1 cellular context compared by ENCODE assay signal in genomic region chr3:171810278-171811058, GRCh38.
A peak's percentile ranks its signal among the peaks of the same experiment; 100 is the strongest.
TF ChIP-seq lines count a peak whose summit lies in the region.

Gene PLD1, minus strand, starts transcription at chr3:171810483. Its CDS starts 72,432 bp downstream, at chr3:171738051.

TF ChIP-seq in HepG2, 621 proteins besides CTCF, POLR2A, EP300 and RAD21 (continued from another document and continues in another):
- TF ChIP-seq THAP8 (CRISPR knock-in tag; IDR thresholded peaks at IDR 0.05; ENCODE audit: borderline replicate concordance) = no peak; the same call in 1 of the 2 replicates
- 0 out of 2 replicates have a peak, but pooled peaks have one; percentile 54 for TF ChIP-seq NKX3-1 (CRISPR knock-in tag; IDR thresholded peaks at IDR 0.05)
- peak; percentile 97 for TF ChIP-seq ZNF687 (CRISPR knock-in tag; IDR thresholded peaks at IDR 0.05)
- no peak for TF ChIP-seq KIAA2018 (CRISPR knock-in tag; IDR thresholded peaks at IDR 0.05; ENCODE audit: borderline replicate concordance)
- TF ChIP-seq ONECUT2 (CRISPR knock-in tag; IDR thresholded peaks at IDR 0.05) = peak; percentile 0; the same call in 1 of the 2 replicates
- no peak for TF ChIP-seq ZNF180 (CRISPR knock-in tag; IDR thresholded peaks at IDR 0.05; ENCODE audit: borderline replicate concordance, low read depth)
- TF ChIP-seq PBX2 (CRISPR knock-in tag; IDR thresholded peaks at IDR 0.05) = no peak
- TF ChIP-seq MXD3 (CRISPR knock-in tag; IDR thresholded peaks at IDR 0.05) = no peak
- no peak for TF ChIP-seq ZNF337 (CRISPR knock-in tag; IDR thresholded peaks at IDR 0.05; ENCODE audit: borderline replicate concordance, low read depth)
- no peak for TF ChIP-seq ZNF569 (CRISPR knock-in tag; IDR thresholded peaks at IDR 0.05; ENCODE audit: borderline replicate concordance)
- peak; percentile 49 for TF ChIP-seq BHLHE40 (IDR thresholded peaks at IDR 0.05; ENCODE audit: low read length)
- TF ChIP-seq CAMTA2 (CRISPR knock-in tag; IDR thresholded peaks at IDR 0.05; ENCODE audit: borderline replicate concordance) = no peak; the same call in 1 of the 2 replicates
- TF ChIP-seq SIX1 (CRISPR knock-in tag; IDR thresholded peaks at IDR 0.05; ENCODE audit: borderline replicate concordance) = no peak
- TF ChIP-seq ZNF468 (CRISPR knock-in tag; IDR thresholded peaks at IDR 0.05) = no peak
- 0 out of 2 replicates have a peak, but pooled peaks have one; percentile 5 for TF ChIP-seq MYC (CRISPR knock-in tag; IDR thresholded peaks at IDR 0.05; ENCODE audit: borderline replicate concordance)
- no peak for TF ChIP-seq ZNF30 (CRISPR knock-in tag; IDR thresholded peaks at IDR 0.05)
- peak; percentile 47; the same call in 1 of the 2 replicates for TF ChIP-seq ZMYM3 (CRISPR knock-in tag; IDR thresholded peaks at IDR 0.05)
- TF ChIP-seq ZNF143 (CRISPR knock-in tag; IDR thresholded peaks at IDR 0.05) = no peak
- TF ChIP-seq HNF4G (IDR thresholded peaks at IDR 0.05; ENCODE audit: borderline replicate concordance, low read depth, low read length) = no peak
- TF ChIP-seq HNF4G (CRISPR knock-in tag; IDR thresholded peaks at IDR 0.05; ENCODE audit: borderline replicate concordance, low read depth) = no peak
- TF ChIP-seq ZNF609 (CRISPR knock-in tag; IDR thresholded peaks at IDR 0.05; ENCODE audit: borderline replicate concordance) = peak; percentile 6; the same call in 1 of the 2 replicates
- TF ChIP-seq MEIS2 (CRISPR knock-in tag; IDR thresholded peaks at IDR 0.05) = no peak
- peak; percentile 42; the same call in 1 of the 2 replicates for TF ChIP-seq ZNF792 (CRISPR knock-in tag; IDR thresholded peaks at IDR 0.05)
- TF ChIP-seq ATF1 (CRISPR knock-in tag; IDR thresholded peaks at IDR 0.05) = no peak
- TF ChIP-seq ZNF224 (CRISPR knock-in tag; IDR thresholded peaks at IDR 0.05) = peak; percentile 34
- TF ChIP-seq BRF2 (CRISPR knock-in tag; IDR thresholded peaks at IDR 0.05) = no peak
- no peak for TF ChIP-seq ZBTB33 (CRISPR knock-in tag; IDR thresholded peaks at IDR 0.05)
- TF ChIP-seq IRX3 (CRISPR knock-in tag; IDR thresholded peaks at IDR 0.05; ENCODE audit: borderline replicate concordance, low read depth) = no peak
- no peak for TF ChIP-seq ATF3 (CRISPR knock-in tag; IDR thresholded peaks at IDR 0.05)
- peak; percentile 52 for TF ChIP-seq ERF (CRISPR knock-in tag; IDR thresholded peaks at IDR 0.05)
